8 cellular contexts compared by ENCODE assay signal in genomic region chr14:75126679-75127473, GRCh38. TPM values are rescaled to one million over a fixed set of nuclear protein-coding genes. Genes with fewer than 3 reads are reported as not detected.
DNase-seq lines count a peak whose midpoint lies in the region; ATAC-seq and TF ChIP-seq lines count a peak whose summit lies in the region.

Gene NEK9 (minus strand): TSS chr14:75127048. CDS start chr14:75126921, 127 bp downstream.

- peak; percentile 80 for TF ChIP-seq POLR2A in transverse colon (IDR thresholded peaks at IDR 0.05)

- H3K9me3 ChIP-seq in transverse colon = no peaks in the 10 kb centered on the region

- H3K4me3 ChIP-seq in transverse colon = peak within 1 kb of the TSS; percentile 52 to 80 (median 64)

- peaks cover 19 to 47% (median 27%) of the 10 kb centered on the region in 4 donors for H3K4me1 ChIP-seq in transverse colon

- TF ChIP-seq EP300 in transverse colon (IDR thresholded peaks at IDR 0.05; ENCODE audit: low read depth) = no peak

- intact Hi-C loops in Right ventricle myocardium superior (cut with DNase I) = loop anchor here (5.0 kb wide), 1 partner anchor 360 kb away; no protein-coding TSS in a partner anchor
- intact Hi-C loops in transverse colon (cut with DNase I; ENCODE audit: low total_unique reads) = no loop called here

- H3K27me3 ChIP-seq in transverse colon = no peaks in the 10 kb centered on the region

- 1% methylated on average over 54 of the region's 76 CpGs; no CpG with 5 or more reads in 1 of the 2 donors for WGBS in transverse colon (ENCODE audit: low coverage in 1 of 2), 2 donors

- POLR2A ChIA-PET in GM10248 (lab: Yijun Ruan, JAX) = no interaction called here

- CTCF ChIA-PET in GM10248 (lab: Yijun Ruan, JAX) = interaction anchor here (0.7 to 5.5 kb wide), 10 partner anchors 9 to 527 kb away, joined by 3 to 102 read pairs (median 4); no protein-coding TSS in a partner anchor

- ATAC-seq in HG02642 (IDR thresholded peaks at IDR 0.05; ENCODE audit: poor library complexity, unreplicated experiment) (peak; percentile 92), Right ventricle myocardium superior (ENCODE audit: poor library complexity) (peak; percentile 97)

- TF ChIP-seq CTCF in GM10248 (IDR thresholded peaks at IDR 0.05; ENCODE audit: control extremely low read depth, extremely low read depth, low read depth, missing control alignments) = no peak
- TF ChIP-seq CTCF in transverse colon (IDR thresholded peaks at IDR 0.05) = no peak

- in situ Hi-C loops in transverse colon (cut with MboI; ENCODE audit: low pct_ligation_motif_present in 1 of 4, low pct_unique_long_range_greater_than_20kb in 1 of 4, low sequenced_read_pairs in 3 of 4) = loop anchor here in 2 of 4 donors (25.0 kb wide), 1 partner anchor 360 kb away; no protein-coding TSS in a partner anchor

- DNase-seq in GM10248 (ENCODE audit: extremely low spot score) (peak; percentile 94), NCI-H128 (lab: John Stamatoyannopoulos, UW; ENCODE audit: unreplicated experiment) (peak; percentile 60), SW 1271 (lab: John Stamatoyannopoulos, UW) (peak; percentile 81 to 89), Right ventricle myocardium superior (peak; percentile 95), pons (ENCODE audit: low spot score) (peak; percentile 87), transverse colon (peak; percentile 90)
- peak; percentile 80 for DNase-seq in activated naive CD8-positive, alpha-beta T cell treated with anti-CD3 and anti-CD28 coated beads, Interleukin-2, amount 50 U/mL, for 16 hours (ENCODE audit: low read depth, low spot score)

- peak within 1 kb of the TSS; percentile 95 to 97 (median 96) for H3K27ac ChIP-seq in transverse colon

- no peaks in the 10 kb centered on the region for H3K36me3 ChIP-seq in transverse colon

RNA-seq across cellular contexts. Expression of gene NEK9, which starts in this region (rescaled TPM):
- 109 TPM for total RNA-seq in Right ventricle myocardium superior
- 100 to 1,000 TPM in 1 of 4 donors, 10 to 100 TPM in 3; 24.4 to 121 (median 53.4) TPM for total RNA-seq in transverse colon

Comparison
In these comparisons a context has a peak if more than half of its experiments do, and no peak if none do; other contexts are left out.
1. Peak in every context shown above with its lines: DNase-seq, ATAC-seq, H3K4me3 ChIP-seq and H3K27ac ChIP-seq.